In the genomic region with DNA sequence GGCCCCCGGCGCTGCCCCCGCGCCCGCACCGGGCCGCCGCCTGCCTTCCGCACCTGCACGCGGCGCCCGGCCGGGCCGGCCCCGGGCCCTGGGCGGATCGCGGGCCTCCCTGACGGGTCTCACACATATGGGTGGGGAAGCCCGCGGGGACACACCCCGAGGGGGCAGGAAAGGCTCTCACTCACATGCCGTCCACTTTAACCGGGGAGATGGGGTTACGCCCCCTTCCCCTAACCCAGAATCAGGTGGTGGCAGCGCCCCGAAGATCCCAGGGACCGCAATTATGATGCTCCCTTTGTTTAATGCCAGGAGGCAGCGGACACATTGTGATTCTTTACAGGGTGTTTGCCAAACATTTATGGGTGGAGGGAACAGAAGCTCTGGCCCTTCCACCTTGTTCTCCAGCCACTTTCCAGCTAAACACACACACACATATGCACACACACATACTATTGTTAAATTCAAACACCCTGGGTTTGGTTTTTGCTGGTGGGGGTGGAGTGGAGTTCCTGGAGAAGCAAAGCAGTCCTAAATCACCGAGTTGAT, we compare ENCODE assay signal across 8 cellular contexts. TPM values are rescaled to one million over a fixed set of nuclear protein-coding genes. Genes with fewer than 3 reads are reported as not detected.
DNase-seq lines count a peak whose midpoint lies in the region; ATAC-seq and TF ChIP-seq lines count a peak whose summit lies in the region.

No MANE protein-coding gene starts in this region.

- no peaks in the 10 kb centered on the region for H3K9me3 Mint-ChIP-seq in activated CD4-positive, alpha-beta T cell treated with anti-CD3 and anti-CD28 coated beads for 36 hours (ENCODE audit: low read depth)
- H3K9me3 Mint-ChIP-seq in activated CD4-positive, alpha-beta memory T cell treated with anti-CD3 and anti-CD28 coated beads, Interleukin-2, amount 10 ng/mL, durations not matched to agents 7 days and 5 days = no peaks in the 10 kb centered on the region

- no peak for DNase-seq in activated CD4-positive, alpha-beta T cell treated with anti-CD3 and anti-CD28 coated beads for 36 hours
- DNase-seq in activated CD4-positive, alpha-beta T cell treated with anti-CD3 and anti-CD28 coated beads for 1 hour = no peak
- no peak for DNase-seq in activated CD4-positive, alpha-beta memory T cell treated with anti-CD3 and anti-CD28 coated beads, Interleukin-2, amount 10 ng/mL, durations not matched to agents 7 days and 5 days
- DNase-seq in islet precursor cell (peak; percentile 62), testis (no peak), mucosa of descending colon (no peak), activated gamma-delta T cell treated with Interleukin-2 at 50 U/mL for 16 hours (no peak)
- DNase-seq in stimulated activated CD4-positive, alpha-beta T cell treated with anti-CD3 and anti-CD28 coated beads, Interleukin-4, amount 100 ng/mL, for 1 hour = no peak

- H3K27ac ChIP-seq in testis = no peak overlapping the region

- WGBS in testis, 2 donors = 2% methylated on average over 18 to 19 of the region's 31 CpGs

- H3K27me3 Mint-ChIP-seq in activated CD4-positive, alpha-beta T cell treated with anti-CD3 and anti-CD28 coated beads for 36 hours = no peaks in the 10 kb centered on the region
- no peaks in the 10 kb centered on the region for H3K27me3 Mint-ChIP-seq in activated CD4-positive, alpha-beta memory T cell treated with anti-CD3 and anti-CD28 coated beads, Interleukin-2, amount 10 ng/mL, durations not matched to agents 7 days and 5 days

- intact Hi-C loops in activated CD4-positive, alpha-beta T cell treated with anti-CD3 and anti-CD28 coated beads for 36 hours (cut with DNase I, micrococcal nuclease) = loop anchor here (1.0 to 5.0 kb wide), 10 partner anchors 55 to 384 kb away; a partner anchor contains a TSS
- intact Hi-C loops in testis (cut with DNase I; ENCODE audit: low total_unique reads) (no loop called here), mucosa of descending colon (cut with DNase I, micrococcal nuclease) (no loop called here)

- POLR2A ChIA-PET in activated CD4-positive, alpha-beta T cell treated with anti-CD3 and anti-CD28 coated beads for 36 hours (lab: Charles Lee) = interaction anchor here (0.6 to 0.7 kb wide), 4 partner anchors 102 to 275 kb away, joined by 3 to 4 read pairs (median 3); no protein-coding TSS in a partner anchor
- POLR2A ChIA-PET in activated CD4-positive, alpha-beta memory T cell treated with anti-CD3 and anti-CD28 coated beads, Interleukin-2, amount 10 ng/mL, durations not matched to agents 7 days and 5 days (lab: Charles Lee) = interaction anchor here (0.6 to 11.3 kb wide), 24 partner anchors 9 to 384 kb away, joined by 3 to 280 read pairs (median 12); a partner anchor contains a TSS

- H3K27ac Mint-ChIP-seq in activated CD4-positive, alpha-beta T cell treated with anti-CD3 and anti-CD28 coated beads for 36 hours = peak overlapping the region; percentile 84
- peak overlapping the region; percentile 75 for H3K27ac Mint-ChIP-seq in activated CD4-positive, alpha-beta memory T cell treated with anti-CD3 and anti-CD28 coated beads, Interleukin-2, amount 10 ng/mL, durations not matched to agents 7 days and 5 days

- CTCF ChIA-PET in activated CD4-positive, alpha-beta T cell treated with anti-CD3 and anti-CD28 coated beads for 36 hours (lab: Charles Lee) = interaction anchor here (0.6 to 7.6 kb wide), 22 partner anchors 11 to 197 kb away, joined by 3 to 53 read pairs (median 4); no protein-coding TSS in a partner anchor
- CTCF ChIA-PET in activated CD4-positive, alpha-beta memory T cell treated with anti-CD3 and anti-CD28 coated beads, Interleukin-2, amount 10 ng/mL, durations not matched to agents 7 days and 5 days (lab: Charles Lee) = interaction anchor here (0.6 to 8.4 kb wide), 22 partner anchors 12 to 201 kb away, joined by 3 to 73 read pairs (median 4); no protein-coding TSS in a partner anchor

- no peak for ATAC-seq in activated CD4-positive, alpha-beta T cell treated with anti-CD3 and anti-CD28 coated beads for 36 hours
- ATAC-seq in mucosa of descending colon = no peak

- H3K36me3 ChIP-seq in testis (ENCODE audit: low read depth, missing control alignments) (no peaks in the 10 kb centered on the region), mucosa of descending colon (ENCODE audit: low read depth) (no peaks in the 10 kb centered on the region)

- H3K4me3 Mint-ChIP-seq in activated CD4-positive, alpha-beta T cell treated with anti-CD3 and anti-CD28 coated beads for 36 hours = peak overlapping the region; percentile 80
- H3K4me3 Mint-ChIP-seq in activated CD4-positive, alpha-beta memory T cell treated with anti-CD3 and anti-CD28 coated beads, Interleukin-2, amount 10 ng/mL, durations not matched to agents 7 days and 5 days = peak overlapping the region; percentile 76

- TF ChIP-seq CTCF in testis (IDR thresholded peaks at IDR 0.05) (no peak), mucosa of descending colon (IDR thresholded peaks at IDR 0.05) (no peak)

- peaks cover 9% of the 10 kb centered on the region for H3K36me3 Mint-ChIP-seq in activated CD4-positive, alpha-beta T cell treated with anti-CD3 and anti-CD28 coated beads for 36 hours (ENCODE audit: low read depth)
- H3K36me3 Mint-ChIP-seq in activated CD4-positive, alpha-beta memory T cell treated with anti-CD3 and anti-CD28 coated beads, Interleukin-2, amount 10 ng/mL, durations not matched to agents 7 days and 5 days (ENCODE audit: low read depth) = peaks cover 31% of the 10 kb centered on the region

- no peaks in the 10 kb centered on the region for H3K27me3 ChIP-seq in testis

- peak overlapping the region; percentile 60 to 67 for H3K4me3 ChIP-seq in testis
- no peak overlapping the region for H3K4me3 ChIP-seq in mucosa of descending colon

- TF ChIP-seq POLR2A in testis (IDR thresholded peaks at IDR 0.05) = no peak

- peaks cover 67% of the 10 kb centered on the region for H3K4me1 Mint-ChIP-seq in activated CD4-positive, alpha-beta T cell treated with anti-CD3 and anti-CD28 coated beads for 36 hours
- H3K4me1 Mint-ChIP-seq in activated CD4-positive, alpha-beta memory T cell treated with anti-CD3 and anti-CD28 coated beads, Interleukin-2, amount 10 ng/mL, durations not matched to agents 7 days and 5 days = peaks cover 47% of the 10 kb centered on the region

- H3K4me1 ChIP-seq in testis (no peaks in the 10 kb centered on the region), mucosa of descending colon (ENCODE audit: low read depth) (peaks cover 6% of the 10 kb centered on the region)

- H3K9me3 ChIP-seq in testis (no peaks in the 10 kb centered on the region), mucosa of descending colon (no peaks in the 10 kb centered on the region)

RNA-seq across cellular contexts. Expression of a gene that starts 0.4 kb away (rescaled TPM):
- 100 to 1,000 TPM; 122 to 181 TPM for total RNA-seq in activated CD4-positive, alpha-beta T cell treated with anti-CD3 and anti-CD28 coated beads for 36 hours
- total RNA-seq in activated CD4-positive, alpha-beta memory T cell treated with anti-CD3 and anti-CD28 coated beads, Interleukin-2, amount 10 ng/mL, durations not matched to agents 7 days and 5 days = 100 to 1,000 TPM; 214 to 246 TPM
- total RNA-seq in testis (10 to 100 TPM; 11.5 to 14.5 TPM), mucosa of descending colon (10 to 100 TPM in 2 of 3 donors, 1 to 10 TPM in 1; 9.7 to 25.7 (median 13.7) TPM)
- polyA plus RNA-seq in testis (ENCODE audit: insufficient read depth, low read depth, low replicate concordance) = 11.2 TPM

Comparison
In these comparisons a context has a peak if more than half of its experiments do, and no peak if none do; other contexts are left out.
1. RNA of a gene that starts 0.4 kb away (total RNA-seq): 214 to 246 TPM in activated CD4-positive, alpha-beta memory T cell treated with anti-CD3 and anti-CD28 coated beads, Interleukin-2, amount 10 ng/mL, durations not matched to agents 7 days and 5 days and 122 to 181 TPM in activated CD4-positive, alpha-beta T cell treated with anti-CD3 and anti-CD28 coated beads for 36 hours; 11.5 to 14.5 TPM in testis and 9.7 to 25.7 TPM in mucosa of descending colon; every median in the first group is over 4 times any median in the second.
2. intact Hi-C loops: an anchor here in activated CD4-positive, alpha-beta T cell treated with anti-CD3 and anti-CD28 coated beads for 36 hours (1.0 to 5.0 kb wide); none called in testis and mucosa of descending colon.